Comparison of ENCODE assay signal across 28 cellular contexts in the genomic region with DNA sequence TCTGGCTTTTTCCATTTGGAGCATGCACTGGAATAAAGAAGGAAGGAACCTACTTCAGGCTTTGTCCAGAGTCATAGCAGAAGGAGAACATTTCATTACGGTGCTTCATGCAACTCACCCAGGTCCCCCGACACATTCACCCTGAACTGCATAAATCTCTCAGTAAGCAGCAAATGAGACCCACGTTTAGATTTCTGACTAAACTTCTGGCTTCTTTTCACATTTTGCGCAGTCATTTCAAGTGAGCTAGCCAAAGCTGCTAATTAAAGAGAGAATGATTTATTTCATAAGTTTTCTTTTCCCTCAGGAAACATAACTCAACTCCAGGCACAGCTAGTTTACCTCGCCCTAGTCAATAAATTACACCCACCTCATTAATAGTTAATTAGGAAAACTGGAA.
DNase-seq lines count a peak whose midpoint lies in the region; ATAC-seq, FAIRE-seq and TF ChIP-seq lines count a peak whose summit lies in the region.
"Had no signal": no experiment of that assay in that cellular context is flagged by ENCODE, and none has a peak within 500 bp of the region (broad histone marks: within the 10 kb centered on the region; RNA-seq: fewer than 3 reads in every experiment).

No MANE protein-coding gene starts in this region.

- 59 to 87% (median 68%) methylated on average over 5 of the region's 5 CpGs for WGBS in small intestine, 3 donors

- H3K9me3 ChIP-seq in muscle layer of duodenum (ENCODE audit: control insufficient read depth in 1 of 2, low read length in 2 of 2) = no peaks in the 10 kb centered on the region
- H3K9me3 ChIP-seq in thoracic aorta = no peaks in the 10 kb centered on the region
- H3K9me3 ChIP-seq in small intestine (ENCODE audit: control insufficient read depth, low read depth) = no peaks in the 10 kb centered on the region
- H3K9me3 ChIP-seq: heart left ventricle had no signal

- TF ChIP-seq CTCF in thoracic aorta (IDR thresholded peaks at IDR 0.05) = no peak

- peak; percentile 35 for DNase-seq in EH (ENCODE audit: low read depth)
- DNase-seq in astrocyte of the hippocampus (ENCODE audit: low read depth, low spot score) = peak; percentile 26
- DNase-seq in thoracic aorta (ENCODE audit: low spot score) = no peak
- no peak for DNase-seq in LoVo (ENCODE audit: low spot score)
- no peak for DNase-seq in epidermal melanocyte (ENCODE audit: insufficient read length, low spot score)
- no peak for DNase-seq in small intestine
- DNase-seq in NCI-H748 treated with DMSO at 0.1 percent for 48 hours (lab: John Stamatoyannopoulos, UW) = no peak
- DNase-seq: activated CD8-positive, alpha-beta T cell treated with anti-CD3 and anti-CD28 coated beads, Interleukin-2, amount 10 ng/mL, durations not matched to agents 7 days and 5 days; activated T-cell treated with anti-CD3 and anti-CD28 coated beads for 4 hours; cerebellar nuclear complex; DMS79; GF-D8; heart left ventricle; kidney glomerular epithelial cell; MV-4-11; NCI-H1436 treated with DMSO at 0.1 percent for 48 hours; NCI-H2107; NCI-H446; NCI-H82 had no signal

- H3K4me3 ChIP-seq in muscle layer of duodenum (ENCODE audit: low read depth in 1 of 2, low read length in 2 of 2) (no peak overlapping the region), thoracic aorta (no peak overlapping the region), small intestine (ENCODE audit: low read depth in 1 of 2, low read length in 2 of 2) (no peak overlapping the region)
- H3K4me3 ChIP-seq: GM23338, heart left ventricle, lung, neural progenitor cell had no signal

- H3K36me3 ChIP-seq in muscle layer of duodenum (ENCODE audit: control insufficient read depth in 1 of 2, insufficient read depth in 2 of 2, low read length in 2 of 2) (no peaks in the 10 kb centered on the region), thoracic aorta (no peaks in the 10 kb centered on the region), small intestine (ENCODE audit: control insufficient read depth in 2 of 2, insufficient read depth in 2 of 2, low read length in 2 of 2) (no peaks in the 10 kb centered on the region)
- H3K36me3 ChIP-seq: heart left ventricle, neural progenitor cell had no signal

- FAIRE-seq in small intestine (lab: Jason Lieb, UNC) = no peak
- FAIRE-seq: astrocyte, TTC549 had no signal

- H3K27me3 ChIP-seq in muscle layer of duodenum (ENCODE audit: low read depth, low read length) (no peaks in the 10 kb centered on the region), thoracic aorta (replicated peaks; ENCODE audit: insufficient read depth) (no peaks in the 10 kb centered on the region), small intestine (ENCODE audit: control insufficient read depth in 2 of 2, insufficient read depth in 2 of 2, low read length in 2 of 2) (peaks cover 0 to 3% of the 10 kb centered on the region in 2 donors)
- H3K27me3 ChIP-seq: heart left ventricle, neural progenitor cell had no signal

- no peak for ATAC-seq in thoracic aorta (ENCODE audit: insufficient number of reproducible peaks, low FRiP score, low read depth)
- ATAC-seq: activated CD4-positive, CD25-positive, alpha-beta regulatory T cell treated with anti-CD3 and anti-CD28 coated beads, Interleukin-2, amount 50 U/mL, for 24 hours; activated CD8-positive, alpha-beta T cell treated with anti-CD3 and anti-CD28 coated beads, Interleukin-2, amount 10 ng/mL, durations not matched to agents 7 days and 5 days; activated naive CD4-positive, alpha-beta T cell treated with anti-CD3 and anti-CD28 coated beads, Interleukin-2, amount 50 U/mL, for 72 hours; GM23338; heart left ventricle had no signal

- H3K27ac ChIP-seq in muscle layer of duodenum (ENCODE audit: low read length) = peak overlapping the region; percentile 16
- peak overlapping the region; percentile 83 to 84 for H3K27ac ChIP-seq in thoracic aorta
- no peak overlapping the region for H3K27ac ChIP-seq in small intestine (ENCODE audit: low read depth in 1 of 2, low read length in 1 of 2)
- H3K27ac ChIP-seq: C4-2B, neural progenitor cell had no signal

- H3K4me1 ChIP-seq in muscle layer of duodenum (ENCODE audit: control insufficient read depth in 1 of 2, insufficient read depth in 2 of 2, low read length in 2 of 2) = peaks cover 6 to 19% of the 10 kb centered on the region in 2 donors
- H3K4me1 ChIP-seq in thoracic aorta (ENCODE audit: control insufficient read depth in 1 of 2, low read depth in 2 of 2) = peaks cover 12 to 36% of the 10 kb centered on the region in 2 donors
- no peaks in the 10 kb centered on the region for H3K4me1 ChIP-seq in small intestine (ENCODE audit: control insufficient read depth in 2 of 2, insufficient read depth in 1 of 2, low read depth in 1 of 2, low read length in 1 of 2)

Comparison
In these comparisons a context has a peak if more than half of its experiments do, and no peak if none do; other contexts are left out.
1. DNase-seq: peak in EH (single experiment) and astrocyte of the hippocampus (single experiment); none in thoracic aorta (single experiment), LoVo (single experiment), epidermal melanocyte (single experiment), small intestine (single experiment) and NCI-H748 treated with DMSO at 0.1 percent for 48 hours (single experiment).
2. H3K27ac ChIP-seq: peak in muscle layer of duodenum (single experiment) and thoracic aorta (2 of 2); none in small intestine (0 of 2).